Comparison of ENCODE assay signal across 9 cellular contexts in genomic region chr9:76756273-76756650, GRCh38. TPM values are rescaled to one million over a fixed set of nuclear protein-coding genes. Genes with fewer than 3 reads are reported as not detected.
DNase-seq lines count a peak whose midpoint lies in the region; ATAC-seq and TF ChIP-seq lines count a peak whose summit lies in the region.
"Had no signal": no experiment of that assay in that cellular context is flagged by ENCODE, and none has a peak within 500 bp of the region (broad histone marks: within the 10 kb centered on the region; RNA-seq: fewer than 3 reads in every experiment).

No MANE protein-coding gene starts in this region.

- H3K4me2 ChIP-seq in hepatocyte = no peak overlapping the region

- no peaks in the 10 kb centered on the region for H3K9me3 ChIP-seq in right cardiac atrium (ENCODE audit: control insufficient read depth, low read length)
- no peaks in the 10 kb centered on the region for H3K9me3 ChIP-seq in Panc1 (ENCODE audit: control insufficient read depth, insufficient read depth, low read depth, low read length)
- H3K9me3 ChIP-seq in hepatocyte (ENCODE audit: low read depth) = no peaks in the 10 kb centered on the region
- H3K9me3 ChIP-seq: right lobe of liver had no signal

- H3K79me2 ChIP-seq in hepatocyte = no peaks in the 10 kb centered on the region

- H3K36me3 ChIP-seq in Panc1 (ENCODE audit: control insufficient read depth, insufficient read depth, low read length) (no peaks in the 10 kb centered on the region), hepatocyte (replicated peaks; ENCODE audit: insufficient read depth, low read depth) (no peaks in the 10 kb centered on the region)
- H3K36me3 ChIP-seq: right lobe of liver had no signal

- WGBS in right cardiac atrium = 53% methylated on average over 6 of the region's 6 CpGs
- WGBS in hepatocyte (ENCODE audit: low lambda C conversion rate, missing lambda C conversion rate) = 55% methylated on average over 6 of the region's 6 CpGs

- no peaks in the 10 kb centered on the region for H4K20me1 ChIP-seq in hepatocyte (ENCODE audit: insufficient read depth, poor library complexity, severe bottlenecking)

- TF ChIP-seq CTCF in Panc1 (IDR thresholded peaks at IDR 0.05) = peak; percentile 56
- TF ChIP-seq CTCF in hepatocyte (IDR thresholded peaks at IDR 0.05; ENCODE audit: poor library complexity) = peak; percentile 30

- in situ Hi-C loops in Panc1 (cut with HindIII; ENCODE audit: low pct_unique_long_range_greater_than_20kb, low sequenced_read_pairs) = no loop called here

- POLR2A ChIA-PET in Panc1 (lab: Charles Lee) = no interaction called here

- no peak overlapping the region for H3K27ac ChIP-seq in right cardiac atrium (ENCODE audit: low read length)
- H3K27ac ChIP-seq in Panc1 (ENCODE audit: low read length) = no peak overlapping the region
- no peak overlapping the region for H3K27ac ChIP-seq in hepatocyte
- H3K27ac ChIP-seq: right lobe of liver had no signal

- DNase-seq in right cardiac atrium = peak; percentile 26 to 61 (median 58)
- DNase-seq in cardiac septum (ENCODE audit: low spot score) = no peak
- peak; percentile 10 for DNase-seq in HT-29 (ENCODE audit: low spot score)
- DNase-seq in Panc1 (ENCODE audit: low read depth, low spot score) = no peak
- DNase-seq in hepatocyte (ENCODE audit: low spot score) = peak; percentile 50
- DNase-seq in activated CD4-positive, CD25-positive, alpha-beta regulatory T cell treated with anti-CD3 and anti-CD28 coated beads, Interleukin-2, amount 50 U/mL, for 72 hours = no peak
- no peak for DNase-seq in dermis blood vessel endothelial cell
- DNase-seq: right lobe of liver had no signal

- no peaks in the 10 kb centered on the region for H3K4me1 ChIP-seq in right cardiac atrium (ENCODE audit: control insufficient read depth, insufficient read depth, low read length)
- H3K4me1 ChIP-seq in Panc1 (ENCODE audit: control insufficient read depth, insufficient read depth, low read length) = no peaks in the 10 kb centered on the region
- H3K4me1 ChIP-seq in hepatocyte (ENCODE audit: insufficient read depth) = no peaks in the 10 kb centered on the region
- H3K4me1 ChIP-seq: right lobe of liver had no signal

- ATAC-seq in right cardiac atrium (no peak), Panc1 (peak; percentile 84), HG02588 (IDR thresholded peaks at IDR 0.05; ENCODE audit: unreplicated experiment) (no peak)

- H3K27me3 ChIP-seq in right cardiac atrium (ENCODE audit: control insufficient read depth, insufficient read depth) = no peaks in the 10 kb centered on the region
- H3K27me3 ChIP-seq in Panc1 (ENCODE audit: control insufficient read depth, insufficient read depth, low read length) = no peaks in the 10 kb centered on the region
- no peaks in the 10 kb centered on the region for H3K27me3 ChIP-seq in hepatocyte
- H3K27me3 ChIP-seq: right lobe of liver had no signal

- BruUV-seq in Panc1 (replicated peaks; lab: Mats Ljungman, UMichigan) = no TSS peak

- CTCF ChIA-PET in Panc1 (lab: Charles Lee) = interaction anchor here (0.6 kb wide), 1 partner anchor 92 kb away, joined by 4 read pairs; no protein-coding TSS in a partner anchor

- H2AFZ ChIP-seq in hepatocyte = peak overlapping the region; percentile 31

- intact Hi-C loops in right cardiac atrium (cut with DNase I) = no loop called here
- intact Hi-C loops in cardiac septum (cut with DNase I) = no loop called here
- intact Hi-C loops in Panc1 (cut with micrococcal nuclease; ENCODE audit: unreplicated experiment) = loop anchor here (5.0 kb wide), 1 partner anchor 231 kb away; no protein-coding TSS in a partner anchor

- H3K4me3 ChIP-seq in right cardiac atrium (ENCODE audit: low read length) (no peak overlapping the region), Panc1 (ENCODE audit: low read depth in 2 of 2, low read length in 2 of 2) (no peak overlapping the region), hepatocyte (no peak overlapping the region)
- H3K4me3 ChIP-seq: right lobe of liver had no signal

- no peaks in the 10 kb centered on the region for H3K9me2 ChIP-seq in hepatocyte (replicated peaks; ENCODE audit: insufficient read depth)

RNA-seq across cellular contexts. Expression of gene PCA3, which starts 8.0 kb away (rescaled TPM):
- total RNA-seq in right cardiac atrium = under 1 TPM in 1 of 4 donors, not detected in 3; 0.26 TPM
- polyA plus RNA-seq in right cardiac atrium = 0.18 TPM
- total RNA-seq in cardiac septum = not detected
- not detected in 2 replicates for total RNA-seq in HT-29 (2014; rRNA removed; shearing (Covaris generic))
- total RNA-seq in Panc1 (2021; ENCODE audit: unreplicated experiment) = not detected
- polyA plus RNA-seq in Panc1 (2012; ENCODE audit: insufficient read length) = 0.11 TPM
- 0.16 TPM in 1 of 2 replicates, not detected in the other for total RNA-seq in hepatocyte
- polyA plus RNA-seq in hepatocyte = 0.15 TPM in 1 of 2 replicates, not detected in the other
- under 0.01 and 0.33 TPM in 2 replicates for total RNA-seq in dermis blood vessel endothelial cell

Comparison
In these comparisons a context has a peak if more than half of its experiments do, and no peak if none do; other contexts are left out.
1. DNase-seq: peak in right cardiac atrium (3 of 3), HT-29 (single experiment) and hepatocyte (single experiment); none in cardiac septum (single experiment), Panc1 (single experiment), activated CD4-positive, CD25-positive, alpha-beta regulatory T cell treated with anti-CD3 and anti-CD28 coated beads, Interleukin-2, amount 50 U/mL, for 72 hours (single experiment) and dermis blood vessel endothelial cell (single experiment).